In genomic region chr7:27106181-27106905, GRCh38 we compare ENCODE assay signal across 1 cellular context.
TF ChIP-seq lines count a peak whose summit lies in the region.

No MANE protein-coding gene starts in this region.

TF ChIP-seq in H1, 55 proteins besides CTCF, POLR2A, EP300 and RAD21:
- TF ChIP-seq ZNF274 (IDR thresholded peaks at IDR 0.05; ENCODE audit: borderline replicate concordance, extremely low read depth, low read length) (no peak), CTBP2 (IDR thresholded peaks at IDR 0.05; ENCODE audit: borderline replicate concordance, insufficient read depth, insufficient read length, low read length) (peak; percentile 98), ASH2L (IDR thresholded peaks at IDR 0.05; ENCODE audit: low read length) (peak; percentile 16), CHD1 (IDR thresholded peaks at IDR 0.05; ENCODE audit: low read depth, low read length) (no peak), HDAC6 (IDR thresholded peaks at IDR 0.05; ENCODE audit: low read depth, low read length) (no peak), RNF2 (IDR thresholded peaks at IDR 0.05; ENCODE audit: borderline replicate concordance, low read depth, low read length, missing control alignments, poor library complexity, severe bottlenecking) (peak; percentile 98), USF2 (IDR thresholded peaks at IDR 0.05; ENCODE audit: low read length) (no peak), SP1 (IDR thresholded peaks at IDR 0.05; ENCODE audit: low read depth, low read length) (0 out of 2 replicates have a peak, but pooled peaks have one; percentile 24), EZH2 (IDR thresholded peaks at IDR 0.05; ENCODE audit: low read depth, low read length, severe bottlenecking) (peak; percentile 91), CHD2 (IDR thresholded peaks at IDR 0.05; ENCODE audit: low read length) (no peak), CBX8 (IDR thresholded peaks at IDR 0.05; ENCODE audit: borderline replicate concordance, low read depth, low read length) (peak; percentile 86; the same call in 1 of the 2 replicates), KDM5A (IDR thresholded peaks at IDR 0.05; ENCODE audit: low read length) (no peak), NRF1 (IDR thresholded peaks at IDR 0.05; ENCODE audit: low read depth, low read length) (no peak), GABPA (IDR thresholded peaks at IDR 0.05; ENCODE audit: borderline replicate concordance, insufficient read depth, low read length) (0 out of 2 replicates have a peak, but pooled peaks have one; percentile 8), TEAD4 (IDR thresholded peaks at IDR 0.05; ENCODE audit: low read depth, low read length) (no peak), GTF2F1 (IDR thresholded peaks at IDR 0.05; ENCODE audit: borderline replicate concordance, low read depth, low read length) (no peak), EGR1 (IDR thresholded peaks at IDR 0.05; ENCODE audit: borderline replicate concordance, low read depth, low read length) (no peak), SUZ12 (IDR thresholded peaks at IDR 0.05; ENCODE audit: low read length) (peak; percentile 93), YY1 (IDR thresholded peaks at IDR 0.05; ENCODE audit: low read depth, low read length) (no peak), SIN3A (conservative IDR thresholded peaks at IDR 0.05 in 1 of 2, IDR thresholded peaks at IDR 0.05 in 1 of 2; ENCODE audit: low read depth in 1 of 2, low read length in 2 of 2) (no peak), SAP30 (IDR thresholded peaks at IDR 0.05; ENCODE audit: insufficient read depth, insufficient replicate concordance, low read length) (no peak), TAF1 (IDR thresholded peaks at IDR 0.05; ENCODE audit: low read depth, low read length) (no peak), RBBP5 (IDR thresholded peaks at IDR 0.05; ENCODE audit: borderline replicate concordance, low read depth, low read length) (no peak), SP4 (IDR thresholded peaks at IDR 0.05; ENCODE audit: low read length) (no peak), ATF2 (IDR thresholded peaks at IDR 0.05; ENCODE audit: low read length) (no peak), TBP (IDR thresholded peaks at IDR 0.05; ENCODE audit: low read depth, low read length) (no peak)
